In the genomic region with DNA sequence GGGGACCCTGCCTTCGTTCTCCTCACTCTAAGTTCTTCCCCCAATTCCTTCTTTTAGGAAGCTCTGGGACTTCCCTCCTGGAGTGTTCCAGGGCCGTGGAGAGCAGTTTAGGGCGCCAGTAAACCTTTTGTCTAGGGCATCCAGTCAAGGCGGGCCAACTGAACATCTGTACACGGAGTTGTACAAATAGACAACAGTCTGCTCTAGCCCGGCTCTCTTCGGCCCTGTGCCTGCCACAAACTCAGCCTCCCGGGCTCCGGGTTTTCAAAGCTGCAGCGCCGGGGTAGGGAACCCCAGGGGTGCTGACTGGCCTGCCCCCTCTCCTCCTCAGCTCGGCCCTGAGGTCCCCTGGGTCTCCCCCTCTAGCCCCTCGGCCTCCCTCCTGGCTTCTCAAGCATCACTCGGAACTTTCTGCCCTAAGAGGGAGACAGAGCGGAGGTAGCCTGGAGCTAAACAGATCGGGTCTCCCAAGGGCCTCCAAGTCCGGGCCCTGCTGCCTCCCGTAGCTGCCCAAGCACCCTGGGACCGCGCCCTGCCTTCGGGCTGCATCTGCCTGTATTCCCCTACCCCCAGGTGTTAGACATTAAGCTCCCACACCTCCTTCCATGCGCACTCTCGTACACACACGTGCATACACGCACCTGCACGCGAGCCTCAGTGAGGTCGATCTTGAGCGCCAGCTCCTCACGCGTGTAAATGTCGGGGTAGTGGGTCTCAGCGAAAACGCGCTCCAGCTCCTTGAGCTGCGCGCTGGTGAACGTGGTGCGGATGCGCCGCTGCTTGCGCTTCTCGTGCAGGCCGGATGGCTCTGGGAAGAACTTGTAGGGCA, we compare ENCODE assay signal across 8 cellular contexts. TPM values are rescaled to one million over a fixed set of nuclear protein-coding genes. Genes with fewer than 3 reads are reported as not detected.
DNase-seq lines count a peak whose midpoint lies in the region; ATAC-seq lines count a peak whose summit lies in the region.

No MANE protein-coding gene starts in this region.

- H3K36me3 Mint-ChIP-seq in T-helper 1 cell treated with Interleukin-12 subunit alpha and Interleukin-12 subunit beta and Interleukin-4 antibody, amounts not matched to agents 30 μg/mL and 1 μg/mL, for 36 hours (ENCODE audit: low read depth): peaks cover 17% of the 10 kb centered on the region
- peaks cover 23% of the 10 kb centered on the region for H3K36me3 Mint-ChIP-seq in activated T-helper 17 cell treated with anti-CD3 and anti-CD28 coated beads, Interleukin-2, amount 50 U/mL, for 72 hours (ENCODE audit: low read depth)
- H3K36me3 Mint-ChIP-seq in stimulated activated naive CD8-positive, alpha-beta T cell treated with anti-CD3 and anti-CD28 coated beads, Interleukin-15, Interleukin-2, amounts not matched to agents 100 ng/mL and 50 ng/mL, for 24 hours (ENCODE audit: low read depth): no peaks in the 10 kb centered on the region

- peak overlapping the region; percentile 75 for H3K4me3 Mint-ChIP-seq in T-helper 1 cell treated with Interleukin-12 subunit alpha and Interleukin-12 subunit beta and Interleukin-4 antibody, amounts not matched to agents 30 μg/mL and 1 μg/mL, for 36 hours
- H3K4me3 Mint-ChIP-seq in activated T-helper 17 cell treated with anti-CD3 and anti-CD28 coated beads, Interleukin-2, amount 50 U/mL, for 72 hours: peak overlapping the region; percentile 56
- peak overlapping the region; percentile 69 for H3K4me3 Mint-ChIP-seq in stimulated activated naive CD8-positive, alpha-beta T cell treated with anti-CD3 and anti-CD28 coated beads, Interleukin-15, Interleukin-2, amounts not matched to agents 100 ng/mL and 50 ng/mL, for 24 hours

- no peak overlapping the region for H3K27ac Mint-ChIP-seq in T-helper 1 cell treated with Interleukin-12 subunit alpha and Interleukin-12 subunit beta and Interleukin-4 antibody, amounts not matched to agents 30 μg/mL and 1 μg/mL, for 36 hours
- no peak overlapping the region for H3K27ac Mint-ChIP-seq in activated T-helper 17 cell treated with anti-CD3 and anti-CD28 coated beads, Interleukin-2, amount 50 U/mL, for 72 hours
- peak overlapping the region; percentile 81 for H3K27ac Mint-ChIP-seq in stimulated activated naive CD8-positive, alpha-beta T cell treated with anti-CD3 and anti-CD28 coated beads, Interleukin-15, Interleukin-2, amounts not matched to agents 100 ng/mL and 50 ng/mL, for 24 hours

- H3K4me1 Mint-ChIP-seq in T-helper 1 cell treated with Interleukin-12 subunit alpha and Interleukin-12 subunit beta and Interleukin-4 antibody, amounts not matched to agents 30 μg/mL and 1 μg/mL, for 36 hours (ENCODE audit: low read depth): peaks cover 14% of the 10 kb centered on the region
- peaks cover 17% of the 10 kb centered on the region for H3K4me1 Mint-ChIP-seq in activated T-helper 17 cell treated with anti-CD3 and anti-CD28 coated beads, Interleukin-2, amount 50 U/mL, for 72 hours
- H3K4me1 Mint-ChIP-seq in stimulated activated naive CD8-positive, alpha-beta T cell treated with anti-CD3 and anti-CD28 coated beads, Interleukin-15, Interleukin-2, amounts not matched to agents 100 ng/mL and 50 ng/mL, for 24 hours (ENCODE audit: low read depth): peaks cover 30% of the 10 kb centered on the region

- DNase-seq in T-helper 1 cell: no peak
- DNase-seq in islet precursor cell: peak; percentile 65
- DNase-seq in C1 segment of cervical spinal cord (lab: John Stamatoyannopoulos, UW): no peak
- DNase-seq in NOMO-1 treated with dmso at 0.1 percent for 144 hours (lab: John Stamatoyannopoulos, UW; ENCODE audit: unreplicated experiment): no peak

- H3K9me3 Mint-ChIP-seq in T-helper 1 cell treated with Interleukin-12 subunit alpha and Interleukin-12 subunit beta and Interleukin-4 antibody, amounts not matched to agents 30 μg/mL and 1 μg/mL, for 36 hours: no peaks in the 10 kb centered on the region
- H3K9me3 Mint-ChIP-seq in activated T-helper 17 cell treated with anti-CD3 and anti-CD28 coated beads, Interleukin-2, amount 50 U/mL, for 72 hours: no peaks in the 10 kb centered on the region
- no peaks in the 10 kb centered on the region for H3K9me3 Mint-ChIP-seq in stimulated activated naive CD8-positive, alpha-beta T cell treated with anti-CD3 and anti-CD28 coated beads, Interleukin-15, Interleukin-2, amounts not matched to agents 100 ng/mL and 50 ng/mL, for 24 hours

- ATAC-seq in activated T-helper 17 cell treated with anti-CD3 and anti-CD28 coated beads, Interleukin-2, amount 50 U/mL, for 72 hours (replicated peaks): peak; percentile 4
- no peak for ATAC-seq in GM21786 (IDR thresholded peaks at IDR 0.05; ENCODE audit: unreplicated experiment)

- H3K27me3 Mint-ChIP-seq in T-helper 1 cell treated with Interleukin-12 subunit alpha and Interleukin-12 subunit beta and Interleukin-4 antibody, amounts not matched to agents 30 μg/mL and 1 μg/mL, for 36 hours (ENCODE audit: low read depth): peaks cover 45% of the 10 kb centered on the region
- peaks cover 42% of the 10 kb centered on the region for H3K27me3 Mint-ChIP-seq in activated T-helper 17 cell treated with anti-CD3 and anti-CD28 coated beads, Interleukin-2, amount 50 U/mL, for 72 hours
- H3K27me3 Mint-ChIP-seq in stimulated activated naive CD8-positive, alpha-beta T cell treated with anti-CD3 and anti-CD28 coated beads, Interleukin-15, Interleukin-2, amounts not matched to agents 100 ng/mL and 50 ng/mL, for 24 hours: peaks cover 48% of the 10 kb centered on the region

RNA-seq across cellular contexts. Expression of gene PHOX2A, which starts 3.3 kb away (rescaled TPM):
- not detected for total RNA-seq in activated T-helper 17 cell treated with anti-CD3 and anti-CD28 coated beads, Interleukin-2, amount 50 U/mL, for 72 hours

RNA-seq across cellular contexts. Expression of gene INPPL1, which starts 16.1 kb away (rescaled TPM):
- 10 to 100 TPM; 69.3 to 86.6 TPM for total RNA-seq in activated T-helper 17 cell treated with anti-CD3 and anti-CD28 coated beads, Interleukin-2, amount 50 U/mL, for 72 hours

RNA-seq across cellular contexts. Expression of gene FOLR2, which starts 24.1 kb away (rescaled TPM):
- total RNA-seq in activated T-helper 17 cell treated with anti-CD3 and anti-CD28 coated beads, Interleukin-2, amount 50 U/mL, for 72 hours: not detected

RNA-seq across cellular contexts. Expression of gene FOLR1, which starts 48.7 kb away (rescaled TPM):
- total RNA-seq in activated T-helper 17 cell treated with anti-CD3 and anti-CD28 coated beads, Interleukin-2, amount 50 U/mL, for 72 hours: not detected
